ENCODE assay signal across 1 cellular context in the genomic region with DNA sequence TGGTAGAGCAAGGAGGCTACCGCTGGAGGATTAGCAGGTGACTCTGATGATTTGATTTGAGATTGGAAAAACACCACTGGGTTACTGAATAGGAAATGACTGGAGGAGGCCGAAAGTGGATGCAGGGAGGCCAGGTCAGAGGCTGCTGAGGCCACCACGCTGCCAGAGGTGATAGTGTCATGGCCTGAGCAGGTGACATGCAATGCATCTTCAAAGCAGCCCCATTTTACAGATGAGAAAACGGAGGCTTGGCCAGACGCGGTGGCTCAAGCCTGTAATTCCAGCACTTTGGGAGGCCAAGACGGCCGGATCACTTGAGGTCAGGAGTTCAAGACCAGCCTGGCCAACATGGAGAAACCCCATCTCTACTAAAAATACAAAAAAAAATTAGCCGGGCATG.
A peak's percentile ranks its signal among the peaks of the same experiment; 100 is the strongest.
TF ChIP-seq lines count a peak whose summit lies in the region.

No MANE protein-coding gene starts in this region.

TF ChIP-seq in K562, 482 proteins besides CTCF, POLR2A, EP300 and RAD21:
- TF ChIP-seq TRIM24 (IDR thresholded peaks at IDR 0.05) (no peak), CBFB (CRISPR knock-in tag; IDR thresholded peaks at IDR 0.05) (no peak), RB1 (IDR thresholded peaks at IDR 0.05; ENCODE audit: low read depth) (no peak), LARP7 (IDR thresholded peaks at IDR 0.05) (no peak), SMARCA5 (IDR thresholded peaks at IDR 0.05) (0 out of 2 replicates have a peak, but pooled peaks have one; percentile 38), ZNF134 (CRISPR knock-in tag; conservative IDR thresholded peaks at IDR 0.05) (no peak), PCBP2 (IDR thresholded peaks at IDR 0.05; ENCODE audit: low read depth, low read length, poor library complexity, severe bottlenecking) (no peak), RFX5 (IDR thresholded peaks at IDR 0.05; ENCODE audit: low read depth, low read length) (no peak), CBX8 (IDR thresholded peaks at IDR 0.05; ENCODE audit: borderline replicate concordance, extremely low read depth, low read depth, low read length, poor library complexity, severe bottlenecking) (no peak), NUFIP1 (IDR thresholded peaks at IDR 0.05; ENCODE audit: partially characterized antibody) (no peak), NFRKB (IDR thresholded peaks at IDR 0.05; ENCODE audit: low read depth) (no peak), NR2C2 (CRISPR knock-in tag; IDR thresholded peaks at IDR 0.05) (no peak), NR2C2 (tag; IDR thresholded peaks at IDR 0.05) (no peak), KDM1A (IDR thresholded peaks at IDR 0.05) (peak; percentile 68 to 79), HCFC1 (IDR thresholded peaks at IDR 0.05; ENCODE audit: low read depth, low read length) (no peak), RBM14 (IDR thresholded peaks at IDR 0.05; ENCODE audit: borderline replicate concordance, insufficient read depth, low read depth, low read length) (no peak), SETDB1 (IDR thresholded peaks at IDR 0.05; ENCODE audit: low read length) (no peak), RBM25 (IDR thresholded peaks at IDR 0.05; ENCODE audit: low read depth, low read length, severe bottlenecking) (peak; percentile 44), RFX7 (CRISPR knock-in tag; IDR thresholded peaks at IDR 0.05) (no peak), ZC3H11A (IDR thresholded peaks at IDR 0.05; ENCODE audit: low read depth, low read length) (no peak), MYBL2 (IDR thresholded peaks at IDR 0.05; ENCODE audit: low read depth) (no peak), MYBL2 (CRISPR knock-in tag; IDR thresholded peaks at IDR 0.05; ENCODE audit: borderline replicate concordance) (no peak), MAZ (CRISPR knock-in tag; conservative IDR thresholded peaks at IDR 0.05 in 1 of 2, IDR thresholded peaks at IDR 0.05 in 1 of 2) (no peak), BCOR (IDR thresholded peaks at IDR 0.05) (peak; percentile 95), ADNP (tag; IDR thresholded peaks at IDR 0.05) (peak; percentile 70), HDAC1 (IDR thresholded peaks at IDR 0.05) (no peak), ZSCAN32 (CRISPR knock-in tag; IDR thresholded peaks at IDR 0.05) (no peak), HDAC2 (IDR thresholded peaks at IDR 0.05) (peak; percentile 58; the same call in 1 of the 2 replicates), E2F3 (CRISPR knock-in tag; IDR thresholded peaks at IDR 0.05) (no peak), MAFG (tag; conservative IDR thresholded peaks at IDR 0.05) (no peak), NRF1 (conservative IDR thresholded peaks at IDR 0.05 in 1 of 2, IDR thresholded peaks at IDR 0.05 in 1 of 2) (no peak), CBX3 (IDR thresholded peaks at IDR 0.05; ENCODE audit: borderline replicate concordance in 1 of 2, low read length in 2 of 2) (no peak), HDGF (IDR thresholded peaks at IDR 0.05) (no peak)
- TF ChIP-seq, protein P1, sequence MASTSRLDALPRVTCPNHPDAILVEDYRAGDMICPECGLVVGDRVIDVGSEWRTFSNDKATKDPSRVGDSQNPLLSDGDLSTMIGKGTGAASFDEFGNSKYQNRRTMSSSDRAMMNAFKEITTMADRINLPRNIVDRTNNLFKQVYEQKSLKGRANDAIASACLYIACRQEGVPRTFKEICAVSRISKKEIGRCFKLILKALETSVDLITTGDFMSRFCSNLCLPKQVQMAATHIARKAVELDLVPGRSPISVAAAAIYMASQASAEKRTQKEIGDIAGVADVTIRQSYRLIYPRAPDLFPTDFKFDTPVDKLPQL (IDR thresholded peaks at IDR 0.05; ENCODE audit: extremely low read depth, insufficient read length), result no peak
- TF ChIP-seq, protein P2, sequence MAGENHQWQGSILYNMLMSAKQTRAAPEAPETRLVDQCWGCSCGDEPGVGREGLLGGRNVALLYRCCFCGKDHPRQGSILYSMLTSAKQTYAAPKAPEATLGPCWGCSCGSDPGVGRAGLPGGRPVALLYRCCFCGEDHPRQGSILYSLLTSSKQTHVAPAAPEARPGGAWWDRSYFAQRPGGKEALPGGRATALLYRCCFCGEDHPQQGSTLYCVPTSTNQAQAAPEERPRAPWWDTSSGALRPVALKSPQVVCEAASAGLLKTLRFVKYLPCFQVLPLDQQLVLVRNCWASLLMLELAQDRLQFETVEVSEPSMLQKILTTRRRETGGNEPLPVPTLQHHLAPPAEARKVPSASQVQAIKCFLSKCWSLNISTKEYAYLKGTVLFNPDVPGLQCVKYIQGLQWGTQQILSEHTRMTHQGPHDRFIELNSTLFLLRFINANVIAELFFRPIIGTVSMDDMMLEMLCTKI (IDR thresholded peaks at IDR 0.05; ENCODE audit: partially characterized antibody), result no peak
- TF ChIP-seq, protein P3, sequence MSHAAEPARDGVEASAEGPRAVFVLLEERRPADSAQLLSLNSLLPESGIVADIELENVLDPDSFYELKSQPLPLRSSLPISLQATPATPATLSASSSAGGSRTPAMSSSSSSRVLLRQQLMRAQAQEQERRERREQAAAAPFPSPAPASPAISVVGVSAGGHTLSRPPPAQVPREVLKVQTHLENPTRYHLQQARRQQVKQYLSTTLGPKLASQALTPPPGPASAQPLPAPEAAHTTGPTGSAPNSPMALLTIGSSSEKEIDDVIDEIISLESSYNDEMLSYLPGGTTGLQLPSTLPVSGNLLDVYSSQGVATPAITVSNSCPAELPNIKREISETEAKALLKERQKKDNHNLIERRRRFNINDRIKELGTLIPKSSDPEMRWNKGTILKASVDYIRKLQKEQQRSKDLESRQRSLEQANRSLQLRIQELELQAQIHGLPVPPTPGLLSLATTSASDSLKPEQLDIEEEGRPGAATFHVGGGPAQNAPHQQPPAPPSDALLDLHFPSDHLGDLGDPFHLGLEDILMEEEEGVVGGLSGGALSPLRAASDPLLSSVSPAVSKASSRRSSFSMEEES (CRISPR knock-in tag; IDR thresholded peaks at IDR 0.05), result no peak
- TF ChIP-seq, protein P4, sequence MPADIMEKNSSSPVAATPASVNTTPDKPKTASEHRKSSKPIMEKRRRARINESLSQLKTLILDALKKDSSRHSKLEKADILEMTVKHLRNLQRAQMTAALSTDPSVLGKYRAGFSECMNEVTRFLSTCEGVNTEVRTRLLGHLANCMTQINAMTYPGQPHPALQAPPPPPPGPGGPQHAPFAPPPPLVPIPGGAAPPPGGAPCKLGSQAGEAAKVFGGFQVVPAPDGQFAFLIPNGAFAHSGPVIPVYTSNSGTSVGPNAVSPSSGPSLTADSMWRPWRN (IDR thresholded peaks at IDR 0.05; ENCODE audit: low read depth), result no peak
- TF ChIP-seq, protein P5, sequence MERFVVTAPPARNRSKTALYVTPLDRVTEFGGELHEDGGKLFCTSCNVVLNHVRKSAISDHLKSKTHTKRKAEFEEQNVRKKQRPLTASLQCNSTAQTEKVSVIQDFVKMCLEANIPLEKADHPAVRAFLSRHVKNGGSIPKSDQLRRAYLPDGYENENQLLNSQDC (CRISPR knock-in tag; IDR thresholded peaks at IDR 0.05), result no peak
